ENCODE assay signal across 8 cellular contexts in the genomic region with DNA sequence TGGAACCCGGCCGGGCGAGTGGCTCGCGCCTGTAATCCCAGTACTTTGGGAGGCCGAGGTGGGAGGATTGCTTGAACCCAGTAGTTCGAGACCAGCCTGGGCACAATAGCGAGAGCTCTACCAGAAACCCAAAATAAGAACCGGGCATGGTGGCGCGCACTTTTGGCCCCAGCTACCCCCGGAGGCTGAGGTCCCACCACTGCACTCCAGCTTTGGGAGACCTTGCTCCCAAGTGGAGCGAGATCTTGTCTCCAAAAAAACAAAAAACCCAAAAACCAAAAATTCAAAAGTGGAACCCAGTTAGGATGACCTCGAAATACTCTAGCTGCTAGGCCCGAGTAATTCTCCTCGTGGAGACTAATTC. TPM values are rescaled to one million over a fixed set of nuclear protein-coding genes. Genes with fewer than 3 reads are reported as not detected.
DNase-seq lines count a peak whose midpoint lies in the region; ATAC-seq and TF ChIP-seq lines count a peak whose summit lies in the region.

No MANE protein-coding gene starts in this region.

- H3K9me3 Mint-ChIP-seq in natural killer cell: no peaks in the 10 kb centered on the region

- peak overlapping the region; percentile 88 to 95 for H3K27ac ChIP-seq in coronary artery

- H3K27me3 Mint-ChIP-seq in natural killer cell (ENCODE audit: low read depth in 2 of 2): no peaks in the 10 kb centered on the region

- no peaks in the 10 kb centered on the region for H3K36me3 Mint-ChIP-seq in natural killer cell

- H3K4me3 Mint-ChIP-seq in natural killer cell: peak overlapping the region; percentile 93

- POLR2A ChIA-PET in BJ (lab: Charles Lee): no interaction called here

- peaks cover 30 to 32% of the 10 kb centered on the region in 2 donors for H3K4me1 Mint-ChIP-seq in natural killer cell

- DNase-seq in BJ (ENCODE audit: low read depth) (no peak), LNCaP clone FGC (ENCODE audit: low read depth) (no peak), coronary artery (ENCODE audit: low spot score) (no peak), natural killer cell (no peak), T-helper 9 cell (no peak)
- no peak for DNase-seq in activated effector memory CD4-positive, alpha-beta T cell treated with Interleukin-2 at 50 U/mL for 16 hours

- H3K27me3 ChIP-seq in BJ (ENCODE audit: control insufficient read depth, insufficient read depth, low read length): no peaks in the 10 kb centered on the region

- intact Hi-C loops in natural killer cell (cut with micrococcal nuclease): no loop called here

- no peak for ATAC-seq in natural killer cell
- ATAC-seq in GM18517 (IDR thresholded peaks at IDR 0.05; ENCODE audit: unreplicated experiment): no peak
- ATAC-seq in HG03039 (IDR thresholded peaks at IDR 0.05; ENCODE audit: unreplicated experiment): no peak

- H3K27ac Mint-ChIP-seq in natural killer cell: peak overlapping the region; percentile 85 to 89

- CTCF ChIA-PET in BJ (lab: Yijun Ruan, JAX): interaction anchor here (0.6 to 1.4 kb wide), 3 partner anchors 9 to 19 kb away, joined by 3 to 4 read pairs (median 3); no protein-coding TSS in a partner anchor

- TF ChIP-seq CTCF in BJ (IDR thresholded peaks at IDR 0.05; ENCODE audit: insufficient read depth, low read depth, low read length): no peak
- TF ChIP-seq CTCF in LNCaP clone FGC (IDR thresholded peaks at IDR 0.05; ENCODE audit: control insufficient read depth, extremely low read depth, insufficient read depth): no peak
- TF ChIP-seq CTCF in coronary artery (IDR thresholded peaks at IDR 0.05): no peak
- no peak for TF ChIP-seq CTCF in natural killer cell (IDR thresholded peaks at IDR 0.05)

- peaks cover 2% of the 10 kb centered on the region for H3K36me3 ChIP-seq in BJ (ENCODE audit: control insufficient read depth, insufficient read depth, low read length)

- H3K4me3 ChIP-seq in BJ (ENCODE audit: low read depth, low read length) (peak overlapping the region; percentile 97), LNCaP clone FGC (ENCODE audit: low read depth, low read length) (peak overlapping the region; percentile 82), coronary artery (peak overlapping the region; percentile 87)

RNA-seq across cellular contexts. Expression of gene VTI1B, which starts 0.8 kb away (rescaled TPM):
- 66.2 and 94.0 TPM in 2 replicates for polyA plus RNA-seq in BJ (2011; rRNA removed)
- 33.1 and 38.9 TPM in 2 replicates for polyA minus RNA-seq in BJ (2011; rRNA and poly(A)+ RNA removed)
- 10 to 100 TPM; 47.5 to 77.1 (median 57.9) TPM for total RNA-seq in natural killer cell

RNA-seq across cellular contexts. Expression of gene RDH11, which starts 20.4 kb away (rescaled TPM):
- polyA plus RNA-seq in BJ (2011; rRNA removed): 73.5 and 80.3 TPM in 2 replicates
- 35.8 and 78.3 TPM in 2 replicates for polyA minus RNA-seq in BJ (2011; rRNA and poly(A)+ RNA removed)
- 10 to 100 TPM; 26.5 to 37.4 (median 33.6) TPM for total RNA-seq in natural killer cell

RNA-seq across cellular contexts. Expression of gene RDH12, which starts 26.5 kb away (rescaled TPM):
- not detected in 2 replicates for polyA plus RNA-seq in BJ (2011; rRNA removed)
- not detected in 2 replicates for polyA minus RNA-seq in BJ (2011; rRNA and poly(A)+ RNA removed)
- total RNA-seq in natural killer cell: not detected

RNA-seq across cellular contexts. Expression of gene ARG2, which starts 55.5 kb away (rescaled TPM):
- 7.0 and 7.7 TPM in 2 replicates for polyA plus RNA-seq in BJ (2011; rRNA removed)
- 7.6 and 15.7 TPM in 2 replicates for polyA minus RNA-seq in BJ (2011; rRNA and poly(A)+ RNA removed)
- total RNA-seq in natural killer cell: 1 to 10 TPM; 1.2 to 7.4 (median 1.4) TPM
